8 cellular contexts compared by ENCODE assay signal in the genomic region with DNA sequence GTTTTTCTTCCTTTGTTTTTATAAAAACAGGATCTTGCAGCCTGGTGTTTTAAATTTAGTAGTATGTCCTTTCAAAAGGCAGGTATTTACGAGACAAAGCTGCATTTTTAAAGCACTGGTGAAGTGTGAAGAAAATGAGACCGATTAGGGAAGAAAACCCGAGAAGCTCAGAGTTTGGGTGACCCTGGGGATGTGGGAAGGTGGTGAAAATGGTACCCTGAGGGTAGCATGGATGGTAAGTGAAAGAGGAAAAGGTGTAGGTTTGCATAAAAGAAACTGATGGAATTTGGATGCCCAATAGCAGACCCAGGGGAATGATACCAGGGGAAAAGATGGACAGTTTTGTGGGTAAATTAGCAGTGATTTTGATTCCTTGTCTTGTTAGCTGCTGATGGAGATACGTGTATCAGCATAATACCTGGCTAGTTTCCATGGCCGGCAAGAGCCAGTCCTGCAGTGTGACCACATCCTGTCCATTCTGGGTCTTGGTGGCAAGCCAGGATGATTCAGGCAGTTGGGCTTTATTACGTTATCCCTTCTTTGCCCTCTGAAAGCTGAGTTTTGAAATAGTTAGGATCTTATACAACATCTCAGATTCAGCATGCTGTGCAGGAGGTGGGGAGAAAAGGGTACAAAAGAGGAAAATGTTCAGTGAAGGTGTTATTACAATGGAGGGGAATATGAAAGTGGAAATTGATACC. TPM values are rescaled to one million over a fixed set of nuclear protein-coding genes. Genes with fewer than 3 reads are reported as not detected.
DNase-seq lines count a peak whose midpoint lies in the region; ATAC-seq and TF ChIP-seq lines count a peak whose summit lies in the region.

No MANE protein-coding gene starts in this region.

- H3K36me3 Mint-ChIP-seq in type B pancreatic cell (peaks cover 24% of the 10 kb centered on the region), T-helper 17 cell (ENCODE audit: low read depth) (no peaks in the 10 kb centered on the region)

- H3K4me3 ChIP-seq in adrenal gland, result no peak overlapping the region
- H3K4me3 ChIP-seq in transverse colon, result no peak overlapping the region

- H3K9me3 ChIP-seq in adrenal gland (replicated peaks in 1 of 3) (no peaks in the 10 kb centered on the region), transverse colon (no peaks in the 10 kb centered on the region), T-helper 17 cell (ENCODE audit: control insufficient read depth, low read length, poor library complexity, severe bottlenecking) (no peaks in the 10 kb centered on the region)

- TF ChIP-seq EP300 in transverse colon (IDR thresholded peaks at IDR 0.05; ENCODE audit: low read depth), result no peak

- TF ChIP-seq POLR2A in adrenal gland (IDR thresholded peaks at IDR 0.05) (peak in 1 of 2 donors; percentile 14), transverse colon (IDR thresholded peaks at IDR 0.05) (no peak)

- no peaks in the 10 kb centered on the region for H3K9me3 Mint-ChIP-seq in type B pancreatic cell

- H3K27ac Mint-ChIP-seq in type B pancreatic cell, result no peak overlapping the region
- H3K27ac Mint-ChIP-seq in T-helper 17 cell, result no peak overlapping the region

- H3K27me3 ChIP-seq in adrenal gland (no peaks in the 10 kb centered on the region), transverse colon (no peaks in the 10 kb centered on the region)

- DNase-seq in C1 segment of cervical spinal cord (lab: John Stamatoyannopoulos, UW) (peak in 8 of 14 donors; percentile 15 to 88 (median 30)), KBM-7 (peak; percentile 16), adrenal gland (peak; percentile 88 to 98 (median 96)), hepatic stellate cell (ENCODE audit: low spot score) (peak; percentile 86), transverse colon (peak; percentile 63), midbrain (lab: John Stamatoyannopoulos, UW) (no peak), type B pancreatic cell (ENCODE audit: extremely low spot score, unreplicated experiment) (no peak), T-helper 17 cell (no peak)

- H3K36me3 ChIP-seq in adrenal gland (replicated peaks in 1 of 2) (no peaks in the 10 kb centered on the region), transverse colon (no peaks in the 10 kb centered on the region)

- H3K4me3 Mint-ChIP-seq in type B pancreatic cell, result no peak overlapping the region
- H3K4me3 Mint-ChIP-seq in T-helper 17 cell, result no peak overlapping the region

- WGBS in adrenal gland, 4 donors, result 25 to 35% (median 30%) methylated on average over 6 of the region's 6 CpGs
- WGBS in transverse colon (ENCODE audit: low coverage in 1 of 2), 2 donors, result 45 to 52% methylated on average over 6 of the region's 6 CpGs

- in situ Hi-C loops in KBM-7 (cut with MboI; ENCODE audit: low pct_unique_long_range_greater_than_20kb, low sequenced_read_pairs) (no loop called here), transverse colon (cut with MboI; ENCODE audit: low pct_ligation_motif_present in 1 of 4, low pct_unique_long_range_greater_than_20kb in 1 of 4, low sequenced_read_pairs in 3 of 4) (no loop called here)

- H3K27ac ChIP-seq in adrenal gland (peak overlapping the region in 3 of 5 donors; percentile 32 to 64 (median 58)), transverse colon (peak overlapping the region in 3 of 4 donors; percentile 46 to 48 (median 47))

- no peak for ATAC-seq in T-helper 17 cell

- TF ChIP-seq CTCF in adrenal gland (IDR thresholded peaks at IDR 0.05) (no peak), transverse colon (IDR thresholded peaks at IDR 0.05) (no peak), type B pancreatic cell (conservative IDR thresholded peaks at IDR 0.05) (no peak)

- H3K4me1 Mint-ChIP-seq in type B pancreatic cell (ENCODE audit: unreplicated experiment) (peaks cover 8% of the 10 kb centered on the region), T-helper 17 cell (peaks cover 18% of the 10 kb centered on the region)

- intact Hi-C loops in adrenal gland (cut with DNase I), result no loop called here
- intact Hi-C loops in transverse colon (cut with DNase I; ENCODE audit: low total_unique reads), result no loop called here

- H3K4me1 ChIP-seq in adrenal gland (replicated peaks in 1 of 2) (peaks cover 0 to 10% of the 10 kb centered on the region in 2 donors), transverse colon (peaks cover 0 to 7% (median 3%) of the 10 kb centered on the region in 4 donors)

- no peaks in the 10 kb centered on the region for H3K27me3 Mint-ChIP-seq in type B pancreatic cell
- H3K27me3 Mint-ChIP-seq in T-helper 17 cell, result no peaks in the 10 kb centered on the region

RNA-seq across cellular contexts. Expression of gene BICD1, which starts 8.9 kb away (rescaled TPM):
- total RNA-seq in adrenal gland (10 to 100 TPM in 3 of 8 donors, 1 to 10 TPM in 5; 2.9 to 18.2 (median 9.4) TPM), transverse colon (10 to 100 TPM in 1 of 4 donors, 1 to 10 TPM in 2, under 1 TPM in 1; 0.75 to 27.7 (median 5.2) TPM), type B pancreatic cell (ENCODE audit: low replicate concordance) (37.7 and 74.3 TPM in 2 replicates), T-helper 17 cell (10 to 100 TPM; 10.5 to 15.8 TPM)
- 1 to 10 TPM; 5.4 to 9.6 (median 9.0) TPM for polyA plus RNA-seq in adrenal gland

Comparison
In these comparisons a context has a peak if more than half of its experiments do, and no peak if none do; other contexts are left out.
1. DNase-seq: peak in C1 segment of cervical spinal cord (8 of 14), KBM-7 (single experiment), adrenal gland (7 of 7), hepatic stellate cell (single experiment) and transverse colon (single experiment); none in midbrain (single experiment), type B pancreatic cell (single experiment) and T-helper 17 cell (0 of 3).